9 cellular contexts compared by ENCODE assay signal in genomic region chr10:72693599-72693915, GRCh38. TPM values are rescaled to one million over a fixed set of nuclear protein-coding genes. Genes with fewer than 3 reads are reported as not detected.
DNase-seq lines count a peak whose midpoint lies in the region; ATAC-seq and TF ChIP-seq lines count a peak whose summit lies in the region.
"Had no signal": no experiment of that assay in that cellular context is flagged by ENCODE, and none has a peak within 500 bp of the region (broad histone marks: within the 10 kb centered on the region; RNA-seq: fewer than 3 reads in every experiment).

No MANE protein-coding gene starts in this region.

- 26 to 39% (median 29%) methylated on average over 2 of the region's 2 CpGs for WGBS in psoas muscle, 3 donors

- peak overlapping the region; percentile 70 for H3K4me3 ChIP-seq in GM06990 (replicated peaks; ENCODE audit: low read depth, low read length)
- no peak overlapping the region for H3K4me3 ChIP-seq in NT2/D1 (ENCODE audit: insufficient read length, low read depth)
- peak overlapping the region; percentile 88 for H3K4me3 ChIP-seq in epithelial cell of esophagus (ENCODE audit: low read length)
- peak overlapping the region; percentile 94 for H3K4me3 ChIP-seq in psoas muscle
- H3K4me3 ChIP-seq in H7 (ENCODE audit: insufficient read depth, low read depth, low read length), result no peak overlapping the region

- ATAC-seq in psoas muscle (no peak), GM21723 (IDR thresholded peaks at IDR 0.05; ENCODE audit: unreplicated experiment) (no peak), GM21515 (IDR thresholded peaks at IDR 0.05; ENCODE audit: unreplicated experiment) (no peak)

- no peak for TF ChIP-seq CTCF in GM06990 (IDR thresholded peaks at IDR 0.05; ENCODE audit: insufficient read depth, low read length, poor library complexity, severe bottlenecking)
- TF ChIP-seq CTCF in epithelial cell of esophagus (IDR thresholded peaks at IDR 0.05; ENCODE audit: insufficient read depth, low read depth, low read length, missing control alignments), result no peak
- TF ChIP-seq CTCF in psoas muscle (IDR thresholded peaks at IDR 0.05), result no peak

- H3K27me3 ChIP-seq in GM06990 (replicated peaks; ENCODE audit: control insufficient read depth, insufficient read depth, low read length) (no peaks in the 10 kb centered on the region), NT2/D1 (ENCODE audit: insufficient read depth, insufficient read length) (peaks cover 6% of the 10 kb centered on the region), psoas muscle (ENCODE audit: insufficient read depth in 3 of 3, low read length in 2 of 3) (no peaks in the 10 kb centered on the region), H7 (ENCODE audit: control insufficient read depth, insufficient read depth, low read length) (no peaks in the 10 kb centered on the region)

- peak overlapping the region; percentile 69 for H3K9ac ChIP-seq in NT2/D1 (ENCODE audit: insufficient read length, low read depth)

- DNase-seq in GM06990 (ENCODE audit: extremely low read depth, insufficient read length) (no peak), NT2/D1 (ENCODE audit: low read depth, low spot score) (no peak), epithelial cell of esophagus (ENCODE audit: low read depth) (no peak), psoas muscle (no peak), NCI-H2196 (lab: John Stamatoyannopoulos, UW; ENCODE audit: unreplicated experiment) (no peak), H7 (no peak)
- DNase-seq: NCI-H187 treated with DMSO at 0.1 percent for 48 hours had no signal

- H3K36me3 ChIP-seq in GM06990 (ENCODE audit: control insufficient read depth, insufficient read depth, low read length) (no peaks in the 10 kb centered on the region), NT2/D1 (ENCODE audit: insufficient read depth, insufficient read length, low read length) (no peaks in the 10 kb centered on the region), psoas muscle (ENCODE audit: insufficient read depth in 1 of 2, low read depth in 1 of 2) (no peaks in the 10 kb centered on the region), H7 (replicated peaks; ENCODE audit: control insufficient read depth, insufficient read depth, low read length) (no peaks in the 10 kb centered on the region)

- intact Hi-C loops in psoas muscle (cut with DNase I), result loop anchor here (5.0 to 10.0 kb wide), 4 partner anchors 44 to 329 kb away; partner anchors contain the start of gene MICU1 (in 1 of the 2)

- H3K9me3 ChIP-seq in NT2/D1 (ENCODE audit: insufficient read depth, low read length) (no peaks in the 10 kb centered on the region), psoas muscle (no peaks in the 10 kb centered on the region)

- no peaks in the 10 kb centered on the region for H3K4me1 ChIP-seq in NT2/D1 (ENCODE audit: insufficient read depth, insufficient read length)
- peaks cover 43% of the 10 kb centered on the region for H3K4me1 ChIP-seq in psoas muscle

- H3K27ac ChIP-seq in psoas muscle, result peak overlapping the region; percentile 93

RNA-seq across cellular contexts. Expression of gene MCU, which starts 1.6 kb away (rescaled TPM):
- total RNA-seq in psoas muscle, result 100 to 1,000 TPM in 1 of 4 donors, 10 to 100 TPM in 3; 66.1 to 118 (median 80.1) TPM
- 10 to 100 TPM; 32.4 to 40.5 (median 35.0) TPM for polyA plus RNA-seq in psoas muscle
- total RNA-seq in H7 (2014; rRNA removed; shearing (Covaris generic)), result 39.5 and 49.4 TPM in 2 replicates

Comparison
In these comparisons a context has a peak if more than half of its experiments do, and no peak if none do; other contexts are left out.
1. H3K4me3 ChIP-seq: peak in GM06990 (single experiment), epithelial cell of esophagus (single experiment) and psoas muscle (single experiment); none in NT2/D1 (single experiment) and H7 (single experiment).